ENCODE assay signal across 8 cellular contexts in genomic region chr1:32200226-32201010, GRCh38. TPM values are rescaled to one million over a fixed set of nuclear protein-coding genes. Genes with fewer than 3 reads are reported as not detected.
DNase-seq lines count a peak whose midpoint lies in the region; ATAC-seq and TF ChIP-seq lines count a peak whose summit lies in the region.

Gene CCDC28B (plus strand): TSS chr1:32200595. CDS start chr1:32201936, 1,341 bp downstream.

- H3K4me1 ChIP-seq in foreskin keratinocyte (peaks cover 6% of the 10 kb centered on the region), testis (peaks cover 44% of the 10 kb centered on the region)

- peak within 1 kb of the TSS; percentile 88 for H3K27ac Mint-ChIP-seq in activated naive CD4-positive, alpha-beta T cell treated with anti-CD3 and anti-CD28 coated beads for 36 hours
- peak within 1 kb of the TSS; percentile 2 for H3K27ac Mint-ChIP-seq in nephron progenitor cell

- peaks cover 11% of the 10 kb centered on the region for H3K36me3 Mint-ChIP-seq in activated naive CD4-positive, alpha-beta T cell treated with anti-CD3 and anti-CD28 coated beads for 36 hours (ENCODE audit: low read depth)
- peaks cover 15% of the 10 kb centered on the region for H3K36me3 Mint-ChIP-seq in nephron progenitor cell (ENCODE audit: low read depth)

- no peak for TF ChIP-seq CTCF in foreskin keratinocyte (conservative IDR thresholded peaks at IDR 0.05)
- no peak for TF ChIP-seq CTCF in nephron progenitor cell (IDR thresholded peaks at IDR 0.05)
- no peak for TF ChIP-seq CTCF in testis (IDR thresholded peaks at IDR 0.05)

- no peaks in the 10 kb centered on the region for H3K9me3 ChIP-seq in testis

- ATAC-seq in foreskin keratinocyte (peak; percentile 54), HG03439 (IDR thresholded peaks at IDR 0.05; ENCODE audit: unreplicated experiment) (no peak)

- H3K36me3 ChIP-seq in testis (ENCODE audit: low read depth, missing control alignments): no peaks in the 10 kb centered on the region

- peaks cover 38% of the 10 kb centered on the region for H3K4me1 Mint-ChIP-seq in activated naive CD4-positive, alpha-beta T cell treated with anti-CD3 and anti-CD28 coated beads for 36 hours (ENCODE audit: low read depth)
- H3K4me1 Mint-ChIP-seq in nephron progenitor cell: peaks cover 70% of the 10 kb centered on the region

- TF ChIP-seq POLR2A in Raji (IDR thresholded peaks at IDR 0.05; ENCODE audit: insufficient read depth, low read depth, low read length): peak; percentile 66
- no peak for TF ChIP-seq POLR2A in testis (IDR thresholded peaks at IDR 0.05)

- peak within 1 kb of the TSS; percentile 70 for H3K4me3 Mint-ChIP-seq in activated naive CD4-positive, alpha-beta T cell treated with anti-CD3 and anti-CD28 coated beads for 36 hours
- peak within 1 kb of the TSS; percentile 83 for H3K4me3 Mint-ChIP-seq in nephron progenitor cell

- no peaks in the 10 kb centered on the region for H3K27me3 Mint-ChIP-seq in activated naive CD4-positive, alpha-beta T cell treated with anti-CD3 and anti-CD28 coated beads for 36 hours (ENCODE audit: low read depth)
- H3K27me3 Mint-ChIP-seq in nephron progenitor cell (ENCODE audit: low read depth, poor library complexity): peaks cover 8% of the 10 kb centered on the region

- H3K4me3 ChIP-seq in Jurkat, Clone E6-1 (ENCODE audit: low read length): peak within 1 kb of the TSS; percentile 77
- H3K4me3 ChIP-seq in testis: peak within 1 kb of the TSS; percentile 63 to 68

- 0 to 1% methylated on average over 13 to 34 of the region's 34 CpGs for WGBS in testis, 2 donors

- DNase-seq in ELF-1 (ENCODE audit: low read depth, low spot score): peak; percentile 80
- peak; percentile 54 for DNase-seq in Jurkat, Clone E6-1 (ENCODE audit: low read depth, low spot score)
- peak; percentile 72 for DNase-seq in activated naive CD4-positive, alpha-beta T cell treated with anti-CD3 and anti-CD28 coated beads for 36 hours
- DNase-seq in foreskin keratinocyte: peak in 1 of 2 donors; percentile 54
- DNase-seq in nephron progenitor cell: peak; percentile 76
- DNase-seq in testis: peak; percentile 73

- intact Hi-C loops in activated naive CD4-positive, alpha-beta T cell treated with anti-CD3 and anti-CD28 coated beads for 36 hours (cut with micrococcal nuclease): loop anchor here (1.0 to 2.0 kb wide), 5 partner anchors 21 to 128 kb away; partner anchors contain the start of genes EIF3I, TMEM234, TMEM39B and TXLNA
- intact Hi-C loops in testis (cut with DNase I; ENCODE audit: low total_unique reads): no loop called here

- H3K9me3 Mint-ChIP-seq in activated naive CD4-positive, alpha-beta T cell treated with anti-CD3 and anti-CD28 coated beads for 36 hours: no peaks in the 10 kb centered on the region
- no peaks in the 10 kb centered on the region for H3K9me3 Mint-ChIP-seq in nephron progenitor cell

- H3K27ac ChIP-seq in foreskin keratinocyte (peak within 1 kb of the TSS; percentile 56), testis (peak within 1 kb of the TSS; percentile 71 to 94)

- CTCF ChIA-PET in activated naive CD4-positive, alpha-beta T cell treated with anti-CD3 and anti-CD28 coated beads for 36 hours (lab: Charles Lee): interaction anchor here (0.6 to 1.9 kb wide), 4 partner anchors 10 to 201 kb away, joined by 3 to 5 read pairs (median 4); partner anchors contain the start of gene TXLNA

- H3K27me3 ChIP-seq in foreskin keratinocyte (no peaks in the 10 kb centered on the region), testis (no peaks in the 10 kb centered on the region)

RNA-seq across cellular contexts. Expression of gene CCDC28B, which starts in this region (rescaled TPM):
- 73.7 TPM for polyA plus RNA-seq in Jurkat, Clone E6-1 (2012; ENCODE audit: insufficient read depth, insufficient read length)
- 10 to 100 TPM; 13.1 to 14.8 TPM for total RNA-seq in activated naive CD4-positive, alpha-beta T cell treated with anti-CD3 and anti-CD28 coated beads for 36 hours
- total RNA-seq in foreskin keratinocyte (10.7 and 12.7 TPM in 2 replicates), testis (100 to 1,000 TPM in 1 of 2 donors, 10 to 100 TPM in 1; 67.5 to 105 TPM)
- polyA plus RNA-seq in foreskin keratinocyte (14.0 and 15.0 TPM in 2 replicates), testis (ENCODE audit: insufficient read depth, low read depth, low replicate concordance) (55.3 TPM)
